10 cellular contexts compared by ENCODE assay signal in genomic region chr3:187828571-187829452, GRCh38.
DNase-seq lines count a peak whose midpoint lies in the region; ATAC-seq and TF ChIP-seq lines count a peak whose summit lies in the region.
"Had no signal": no experiment of that assay in that cellular context is flagged by ENCODE, and none has a peak within 500 bp of the region (broad histone marks: within the 10 kb centered on the region; RNA-seq: fewer than 3 reads in every experiment).

No MANE protein-coding gene starts in this region.

- H3K36me3 Mint-ChIP-seq in natural killer cell treated with Interleukin-12 subunit alpha and Interleukin-12 subunit beta and Interleukin-15 and Interleukin-18, amount 100 ng/mL, for 72 hours = no peaks in the 10 kb centered on the region
- no peaks in the 10 kb centered on the region for H3K36me3 Mint-ChIP-seq in Calu3 (ENCODE audit: insufficient read depth, unreplicated experiment)

- peak overlapping the region; percentile 80 to 87 for H3K27ac Mint-ChIP-seq in natural killer cell treated with Interleukin-12 subunit alpha and Interleukin-12 subunit beta and Interleukin-15 and Interleukin-18, amount 100 ng/mL, for 72 hours
- no peak overlapping the region for H3K27ac Mint-ChIP-seq in Calu3 (ENCODE audit: unreplicated experiment)

- TF ChIP-seq CTCF in Calu3 (IDR thresholded peaks at IDR 0.05; ENCODE audit: unreplicated experiment) = no peak

- H3K4me1 Mint-ChIP-seq in natural killer cell treated with Interleukin-12 subunit alpha and Interleukin-12 subunit beta and Interleukin-15 and Interleukin-18, amount 100 ng/mL, for 72 hours (ENCODE audit: low read depth in 2 of 2) = peaks cover 35 to 43% of the 10 kb centered on the region in 2 donors
- H3K4me1 Mint-ChIP-seq in Calu3 (ENCODE audit: low read depth, unreplicated experiment) = peaks cover 17% of the 10 kb centered on the region
- H3K4me1 Mint-ChIP-seq: neural crest cell had no signal

- H3K4me3 Mint-ChIP-seq in natural killer cell treated with Interleukin-12 subunit alpha and Interleukin-12 subunit beta and Interleukin-15 and Interleukin-18, amount 100 ng/mL, for 72 hours = peak overlapping the region; percentile 79
- no peak overlapping the region for H3K4me3 Mint-ChIP-seq in Calu3 (ENCODE audit: low read depth, unreplicated experiment)
- H3K4me3 Mint-ChIP-seq: neural crest cell had no signal

- ATAC-seq in GM18517 (IDR thresholded peaks at IDR 0.05; ENCODE audit: unreplicated experiment) = peak; percentile 82
- peak; percentile 61 for ATAC-seq in GM21576 (IDR thresholded peaks at IDR 0.05; ENCODE audit: unreplicated experiment)
- ATAC-seq in HG03520 (IDR thresholded peaks at IDR 0.05; ENCODE audit: unreplicated experiment) = peak; percentile 68
- ATAC-seq in natural killer cell treated with Interleukin-12 subunit alpha and Interleukin-12 subunit beta and Interleukin-15 and Interleukin-18, amount 100 ng/mL, for 72 hours = peak; percentile 84 to 88

- no TSS peak for BruUV-seq in Calu3 (replicated peaks; lab: Mats Ljungman, UMichigan)

- DNase-seq in natural killer cell treated with Interleukin-12 subunit alpha and Interleukin-12 subunit beta and Interleukin-15 and Interleukin-18, amount 100 ng/mL, for 72 hours (ENCODE audit: low spot score) = peak; percentile 64
- DNase-seq in H4 (ENCODE audit: low spot score) (no peak), NCI-H2227 (lab: John Stamatoyannopoulos, UW; ENCODE audit: unreplicated experiment) (no peak), Calu3 (no peak)
- DNase-seq: activated CD4-positive, alpha-beta T cell treated with anti-CD3 and anti-CD28 coated beads, Interleukin-2, amount 50 U/mL, for 1 hour; NCI-H524 had no signal

- H3K27me3 Mint-ChIP-seq in natural killer cell treated with Interleukin-12 subunit alpha and Interleukin-12 subunit beta and Interleukin-15 and Interleukin-18, amount 100 ng/mL, for 72 hours = no peaks in the 10 kb centered on the region
- H3K27me3 Mint-ChIP-seq in Calu3 (ENCODE audit: unreplicated experiment) = no peaks in the 10 kb centered on the region

- intact Hi-C loops in Calu3 (cut with micrococcal nuclease; ENCODE audit: unreplicated experiment) = no loop called here

- CTCF ChIA-PET in Calu3 (lab: Charles Lee) = interaction anchor here (0.6 kb wide), 1 partner anchor 17 kb away, joined by 5 read pairs; no protein-coding TSS in a partner anchor

- H3K9me3 Mint-ChIP-seq in natural killer cell treated with Interleukin-12 subunit alpha and Interleukin-12 subunit beta and Interleukin-15 and Interleukin-18, amount 100 ng/mL, for 72 hours = no peaks in the 10 kb centered on the region
- H3K9me3 Mint-ChIP-seq in Calu3 (ENCODE audit: low read depth, unreplicated experiment) = no peaks in the 10 kb centered on the region
